12 cellular contexts compared by ENCODE assay signal in genomic region chr2:191638802-191639172, GRCh38. TPM values are rescaled to one million over a fixed set of nuclear protein-coding genes. Genes with fewer than 3 reads are reported as not detected.
DNase-seq lines count a peak whose midpoint lies in the region; ATAC-seq and TF ChIP-seq lines count a peak whose summit lies in the region.
"Had no signal": no experiment of that assay in that cellular context is flagged by ENCODE, and none has a peak within 500 bp of the region (broad histone marks: within the 10 kb centered on the region; RNA-seq: fewer than 3 reads in every experiment).

No MANE protein-coding gene starts in this region.

- H3K9me3 Mint-ChIP-seq in CD8-positive, alpha-beta T cell = no peaks in the 10 kb centered on the region
- H3K9me3 Mint-ChIP-seq: type B pancreatic cell had no signal

- H3K4me2 ChIP-seq in mesendoderm (ENCODE audit: low read length) = no peak overlapping the region

- H2BK120ac ChIP-seq in mesendoderm (ENCODE audit: low read depth, low read length) = no peak overlapping the region

- no peak overlapping the region for H2BK15ac ChIP-seq in mesendoderm (replicated peaks; ENCODE audit: low read depth)

- H3K4me1 Mint-ChIP-seq in CD8-positive, alpha-beta T cell (ENCODE audit: low read depth) = peaks cover 46% of the 10 kb centered on the region

- POLR2A ChIA-PET in CD8-positive, alpha-beta T cell (lab: Charles Lee) = interaction anchor here (0.7 to 3.7 kb wide), 4 partner anchors 11 to 38 kb away, joined by 3 to 45 read pairs (median 4); partner anchors contain the start of gene NABP1

- no peak overlapping the region for H4K5ac ChIP-seq in mesendoderm (ENCODE audit: low read length)

- H3K79me1 ChIP-seq in mesendoderm (ENCODE audit: low read length) = no peaks in the 10 kb centered on the region

- no peaks in the 10 kb centered on the region for H3K79me2 ChIP-seq in mesendoderm (ENCODE audit: control insufficient read depth, insufficient read depth, low read length)

- intact Hi-C loops in CD8-positive, alpha-beta T cell (cut with DNase I, micrococcal nuclease) = loop anchor here (2.0 to 5.0 kb wide), 3 partner anchors 39 to 71 kb away; partner anchors contain the start of gene NABP1 (in 2 of the 2)

- no peaks in the 10 kb centered on the region for H3K36me3 ChIP-seq in CD8-positive, alpha-beta T cell (ENCODE audit: insufficient read depth, low read length)
- no peaks in the 10 kb centered on the region for H3K36me3 ChIP-seq in mesendoderm (ENCODE audit: control insufficient read depth, insufficient read depth, low read length)

- H3K9me3 ChIP-seq in CD8-positive, alpha-beta T cell (ENCODE audit: low read length) = no peaks in the 10 kb centered on the region
- H3K9me3 ChIP-seq: psoas muscle had no signal

- no peak overlapping the region for H3K9ac ChIP-seq in mesendoderm (ENCODE audit: low read length)

- no peak overlapping the region for H3K4me3 Mint-ChIP-seq in CD8-positive, alpha-beta T cell
- H3K4me3 Mint-ChIP-seq: type B pancreatic cell had no signal

- no peak overlapping the region for H3K4ac ChIP-seq in mesendoderm (ENCODE audit: low read depth, low read length)

- no peak for DNase-seq in CD8-positive, alpha-beta T cell
- no peak for DNase-seq in mesendoderm
- no peak for DNase-seq in stimulated activated naive CD4-positive, alpha-beta T cell (lab: John Stamatoyannopoulos, UW)
- DNase-seq in ACHN = no peak
- DNase-seq in NCI-H1105 treated with DMSO at 0.1 percent for 48 hours (lab: John Stamatoyannopoulos, UW) = no peak
- DNase-seq: DMS 273 treated with DMSO at 0.1 percent for 48 hours, NCI-H2107, psoas muscle had no signal

- in situ Hi-C loops in ACHN (cut with HindIII; ENCODE audit: low pct_ligation_motif_present, low pct_unique_long_range_greater_than_20kb, low sequenced_read_pairs) = no loop called here

- H3K27me3 Mint-ChIP-seq in CD8-positive, alpha-beta T cell (ENCODE audit: low read depth) = no peaks in the 10 kb centered on the region
- H3K27me3 Mint-ChIP-seq: type B pancreatic cell had no signal

- TF ChIP-seq CTCF in CD8-positive, alpha-beta T cell (IDR thresholded peaks at IDR 0.05) = no peak
- TF ChIP-seq CTCF in VCaP (conservative IDR thresholded peaks at IDR 0.05) = no peak

- H3K27ac ChIP-seq in CD8-positive, alpha-beta T cell (ENCODE audit: low read depth, low read length) = no peak overlapping the region
- H3K27ac ChIP-seq in VCaP (peak overlapping the region; percentile 75), mesendoderm (ENCODE audit: low read depth, low read length) (no peak overlapping the region)
- H3K27ac ChIP-seq: psoas muscle had no signal

- H3K4me3 ChIP-seq in CD8-positive, alpha-beta T cell (ENCODE audit: low read depth, low read length) = no peak overlapping the region
- H3K4me3 ChIP-seq in mesendoderm (ENCODE audit: low read length) = no peak overlapping the region
- H3K4me3 ChIP-seq: psoas muscle had no signal

- peak overlapping the region; percentile 91 for H3K27ac Mint-ChIP-seq in CD8-positive, alpha-beta T cell
- H3K27ac Mint-ChIP-seq: type B pancreatic cell had no signal

- no peaks in the 10 kb centered on the region for H3K27me3 ChIP-seq in CD8-positive, alpha-beta T cell (ENCODE audit: insufficient read depth, low read length)
- no peaks in the 10 kb centered on the region for H3K27me3 ChIP-seq in mesendoderm (ENCODE audit: insufficient read depth, low read length, poor library complexity)

- no peak overlapping the region for H2BK5ac ChIP-seq in mesendoderm (ENCODE audit: low read length)

- peak overlapping the region; percentile 14 for H3K18ac ChIP-seq in mesendoderm (ENCODE audit: low read length)

- CTCF ChIA-PET in CD8-positive, alpha-beta T cell (lab: Charles Lee) = interaction anchor here (0.5 to 1.0 kb wide), 2 partner anchors 11 to 23 kb away, joined by 4 to 6 read pairs; no protein-coding TSS in a partner anchor

- no peak overlapping the region for H4K8ac ChIP-seq in mesendoderm (ENCODE audit: low read depth, low read length)

- H3K4me1 ChIP-seq in CD8-positive, alpha-beta T cell (ENCODE audit: insufficient read depth, low read length) = peaks cover 36% of the 10 kb centered on the region
- peaks cover 6% of the 10 kb centered on the region for H3K4me1 ChIP-seq in mesendoderm (ENCODE audit: control insufficient read depth, low read depth, low read length)
- H3K4me1 ChIP-seq: psoas muscle had no signal

- WGBS in mesendoderm (ENCODE audit: extremely low coverage, insufficient coverage, low lambda C conversion rate) = no CpG with 5 or more reads among the region's 1 CpG

- no peak overlapping the region for H3K56ac ChIP-seq in mesendoderm (ENCODE audit: low read length)

- no peak overlapping the region for H2AK5ac ChIP-seq in mesendoderm (ENCODE audit: low read length)

- no peak for ATAC-seq in CD8-positive, alpha-beta T cell
- ATAC-seq in GM21619 (IDR thresholded peaks at IDR 0.05; ENCODE audit: unreplicated experiment) (peak; percentile 43), GM18502 (IDR thresholded peaks at IDR 0.05; ENCODE audit: poor library complexity, unreplicated experiment) (no peak)
- ATAC-seq: psoas muscle had no signal

- H3K36me3 Mint-ChIP-seq in CD8-positive, alpha-beta T cell = no peaks in the 10 kb centered on the region
- H3K36me3 Mint-ChIP-seq: type B pancreatic cell had no signal

- H3K23ac ChIP-seq in mesendoderm (ENCODE audit: low read length) = no peak overlapping the region

RNA-seq across cellular contexts. Expression of gene NABP1, which starts 39.1 kb away (rescaled TPM):
- 10 to 100 TPM; 17.5 to 21.1 TPM for total RNA-seq in CD8-positive, alpha-beta T cell
- polyA plus RNA-seq in mesendoderm (2013, experiment 1 of 2) = 2.7 TPM
- 2.9 TPM for polyA plus RNA-seq in mesendoderm (2013, experiment 2 of 2)
